1 cellular context compared by ENCODE assay signal in genomic region chr15:90580946-90581345, GRCh38.
TF ChIP-seq lines count a peak whose summit lies in the region.

No MANE protein-coding gene starts in this region.

TF ChIP-seq in H1, 55 proteins besides CTCF, POLR2A, EP300 and RAD21:
- TF ChIP-seq NRF1 (IDR thresholded peaks at IDR 0.05; ENCODE audit: low read depth, low read length) (no peak), HDAC6 (IDR thresholded peaks at IDR 0.05; ENCODE audit: low read depth, low read length) (no peak), NANOG (IDR thresholded peaks at IDR 0.05; ENCODE audit: insufficient read depth, low read depth, low read length, poor library complexity, severe bottlenecking) (no peak), ATF3 (IDR thresholded peaks at IDR 0.05; ENCODE audit: insufficient read depth, low read depth, low read length) (no peak), GTF2F1 (IDR thresholded peaks at IDR 0.05; ENCODE audit: borderline replicate concordance, low read depth, low read length) (no peak), POU5F1 (IDR thresholded peaks at IDR 0.05; ENCODE audit: low read depth, low read length) (no peak), CBX5 (IDR thresholded peaks at IDR 0.05; ENCODE audit: low read depth, low read length) (no peak), SP1 (IDR thresholded peaks at IDR 0.05; ENCODE audit: low read depth, low read length) (no peak)
TF ChIP-seq in H1: peak in this region for 0.
